ENCODE assay signal across 8 cellular contexts in the genomic region with DNA sequence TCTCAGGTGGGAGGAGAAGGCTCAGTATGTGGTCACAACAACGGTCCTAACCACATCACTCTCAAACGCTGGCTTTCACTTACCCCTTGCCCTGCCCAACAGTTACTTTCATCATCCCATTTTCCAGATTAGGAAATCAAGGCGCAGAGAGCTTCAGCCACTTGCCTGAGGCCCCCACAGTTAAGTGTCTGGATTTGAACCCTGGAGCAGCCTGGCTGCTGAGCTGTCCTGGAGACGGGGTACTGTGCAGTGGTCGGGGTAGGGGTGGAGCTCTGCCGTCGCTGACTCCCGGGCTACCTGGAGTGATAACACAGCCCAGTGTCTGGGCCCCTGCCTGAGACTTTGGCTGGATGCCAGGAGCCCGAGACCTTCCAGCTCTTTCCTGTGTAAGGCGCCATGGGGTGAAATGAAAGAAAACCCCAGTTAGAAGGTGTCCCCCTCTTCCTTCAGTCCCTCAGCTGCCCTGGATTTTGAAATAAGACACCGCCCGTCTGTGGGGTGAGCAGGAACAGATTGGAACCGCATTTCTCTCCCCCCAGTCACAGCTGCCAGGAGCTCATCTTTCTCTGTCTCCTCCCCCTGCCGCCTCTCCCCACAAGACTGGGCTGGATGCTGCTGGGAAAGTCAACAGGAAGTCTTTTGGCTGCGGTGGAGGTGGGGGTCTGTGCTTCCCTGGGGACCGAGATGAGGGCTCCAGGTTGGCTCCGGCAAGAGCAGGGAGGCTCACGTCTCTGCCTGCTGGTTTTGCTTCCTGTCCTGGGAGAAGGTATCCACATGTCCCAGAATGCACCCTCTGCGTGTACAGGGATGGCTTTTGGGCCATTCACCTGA.
DNase-seq lines count a peak whose midpoint lies in the region; TF ChIP-seq lines count a peak whose summit lies in the region.

No MANE protein-coding gene starts in this region.

- POLR2A ChIA-PET in AG04450 (lab: Yijun Ruan, JAX) = interaction anchor here (0.7 to 1.7 kb wide), 8 partner anchors 8 to 67 kb away, joined by 3 to 10 read pairs (median 5); no protein-coding TSS in a partner anchor

- H3K36me3 ChIP-seq in left ventricle myocardium inferior = no peaks in the 10 kb centered on the region
- peaks cover 0 to 2% (median 0%) of the 10 kb centered on the region in 3 donors for H3K36me3 ChIP-seq in skeletal muscle tissue (ENCODE audit: control insufficient read depth in 3 of 3, insufficient read depth in 3 of 3, low read length in 3 of 3)
- H3K36me3 ChIP-seq in HAP-1 (replicated peaks) = 0 out of 2 replicates have a peak, but pooled peaks cover 3% of the 10 kb centered on the region

- H3K4me1 ChIP-seq in left ventricle myocardium inferior = peaks cover 75% of the 10 kb centered on the region
- peaks cover 58 to 66% (median 65%) of the 10 kb centered on the region in 3 donors for H3K4me1 ChIP-seq in skeletal muscle tissue (ENCODE audit: control insufficient read depth in 3 of 3, insufficient read depth in 3 of 3, low read length in 3 of 3)
- H3K4me1 ChIP-seq in HAP-1 = no peaks in the 10 kb centered on the region

- peak overlapping the region; percentile 51 to 69 (median 56) for H3K9ac ChIP-seq in skeletal muscle tissue (ENCODE audit: low read depth in 1 of 3, low read length in 3 of 3)

- H3K4me3 ChIP-seq in AG04450 (ENCODE audit: low read depth, low read length) (peak overlapping the region; percentile 14; the same call in 1 of the 2 replicates), left ventricle myocardium inferior (peak overlapping the region; percentile 34), skeletal muscle tissue (ENCODE audit: low read length in 3 of 3) (peak overlapping the region; percentile 29 to 63 (median 57)), HAP-1 (no peak overlapping the region)

- H3K9me3 ChIP-seq in AG04450 (ENCODE audit: control insufficient read depth, insufficient read depth, low read length) (no peaks in the 10 kb centered on the region; the same call in 1 of the 2 replicates), left ventricle myocardium inferior (replicated peaks) (peaks cover 3% of the 10 kb centered on the region), skeletal muscle tissue (ENCODE audit: control insufficient read depth in 3 of 3, low read length in 3 of 3) (no peaks in the 10 kb centered on the region), HAP-1 (no peaks in the 10 kb centered on the region)

- CTCF ChIA-PET in AG04450 (lab: Charles Lee) = interaction anchor here (0.5 to 1.8 kb wide), 7 partner anchors 9 to 765 kb away, joined by 3 to 9 read pairs (median 3); no protein-coding TSS in a partner anchor

- in situ Hi-C loops in HAP-1 (cut with MboI; ENCODE audit: low sequenced_read_pairs) = no loop called here

- H3K27me3 ChIP-seq in AG04450 (ENCODE audit: control insufficient read depth, insufficient read depth, low read length) (no peaks in the 10 kb centered on the region), left ventricle myocardium inferior (ENCODE audit: low read depth) (no peaks in the 10 kb centered on the region), skeletal muscle tissue (ENCODE audit: control insufficient read depth in 3 of 3, insufficient read depth in 3 of 3, low read length in 3 of 3) (no peaks in the 10 kb centered on the region), HAP-1 (ENCODE audit: low read depth) (no peaks in the 10 kb centered on the region)

- H3K27ac ChIP-seq in AG04450 (ENCODE audit: low read depth, low read length) (peak overlapping the region; percentile 69), left ventricle myocardium inferior (replicated peaks) (peak overlapping the region; percentile 85), skeletal muscle tissue (ENCODE audit: low read depth, low read length) (peak overlapping the region; percentile 96)

- intact Hi-C loops in left ventricle myocardium inferior (cut with micrococcal nuclease) = loop anchor here (10.0 kb wide), 1 partner anchor 86 kb away; no protein-coding TSS in a partner anchor

- peak; percentile 74 for DNase-seq in AG04450 (ENCODE audit: low read depth, low spot score)
- peak; percentile 88 for DNase-seq in HCEC 1CT
- peak; percentile 90 for DNase-seq in NCI-H748 (lab: John Stamatoyannopoulos, UW; ENCODE audit: unreplicated experiment)
- peak; percentile 55 for DNase-seq in activated T-helper 1 cell treated with Interleukin-2 at 50 U/mL for 16 hours (ENCODE audit: low read depth)
- no peak for DNase-seq in left ventricle myocardium inferior
- DNase-seq in cortex of kidney (lab: John Stamatoyannopoulos, UW) = no peak
- no peak for DNase-seq in HAP-1 (ENCODE audit: low spot score in 2 of 2)

- no peak for TF ChIP-seq CTCF in AG04450 (IDR thresholded peaks at IDR 0.05; ENCODE audit: low read depth, low read length)
- TF ChIP-seq CTCF in left ventricle myocardium inferior (IDR thresholded peaks at IDR 0.05; ENCODE audit: borderline replicate concordance) = no peak

Comparison
In these comparisons a context has a peak if more than half of its experiments do, and no peak if none do; other contexts are left out.
1. DNase-seq: peak in AG04450 (single experiment), HCEC 1CT (single experiment), NCI-H748 (single experiment) and activated T-helper 1 cell treated with Interleukin-2 at 50 U/mL for 16 hours (single experiment); none in left ventricle myocardium inferior (single experiment), cortex of kidney (single experiment) and HAP-1 (0 of 2).
2. Peak in every context shown above with its lines, with median percentiles within 50 percentile points of each other: H3K27ac ChIP-seq.